17 cellular contexts compared by ENCODE assay signal in the genomic region with DNA sequence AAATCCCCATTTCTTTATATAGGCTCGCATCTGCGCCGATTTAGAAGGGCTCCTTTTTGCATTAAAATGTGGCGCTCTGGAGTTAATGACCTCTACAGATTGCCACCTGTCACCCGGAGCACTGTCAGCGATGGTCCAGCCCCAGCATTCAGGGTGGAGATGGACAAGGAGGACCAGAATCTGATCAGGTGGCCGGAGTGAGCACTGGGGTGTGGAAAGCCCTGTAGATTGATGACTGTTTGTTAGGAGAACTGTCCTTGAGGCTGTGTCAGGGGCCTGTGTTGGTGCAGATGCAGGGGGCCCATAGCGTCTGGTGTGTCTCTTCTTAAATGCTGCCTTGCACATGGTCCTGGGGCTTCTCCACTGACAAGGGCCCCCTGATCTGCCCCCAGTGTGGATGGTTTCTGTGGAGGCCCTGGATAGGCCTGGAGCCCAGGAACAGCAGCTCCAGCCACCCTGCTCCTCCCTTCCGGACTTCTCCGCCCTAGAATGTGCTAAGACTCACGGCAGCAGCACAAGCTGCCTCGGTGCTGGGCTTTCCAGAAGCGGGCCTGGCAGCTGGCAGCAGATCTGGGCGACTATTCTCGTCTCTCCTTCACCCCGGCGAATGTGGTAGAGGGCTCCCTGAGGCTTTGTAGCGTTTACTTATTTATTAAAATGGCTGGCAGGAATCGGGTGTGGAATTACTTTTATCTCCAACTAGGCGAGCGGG.
"Had no signal": no experiment of that assay in that cellular context is flagged by ENCODE, and none has a peak within 500 bp of the region (broad histone marks: within the 10 kb centered on the region; RNA-seq: fewer than 3 reads in every experiment).

No MANE protein-coding gene starts in this region.

- H3K4me3 Mint-ChIP-seq: activated naive CD4-positive, alpha-beta T cell treated with anti-CD3 and anti-CD28 coated beads, Interleukin-2, amount 10 ng/mL, durations not matched to agents 7 days and 5 days; activated T-cell treated with anti-CD3 and anti-CD28 coated beads, Interleukin-2, amount 50 U/mL, for 4 hours; naive thymus-derived CD4-positive, alpha-beta T cell; stimulated activated naive B cell treated with anti-CD40 and anti-IgM and Interleukin-4, amounts not matched to agents 10 μg/mL and 1 μg/mL and 100 μg/mL, for 72 hours had no signal

- H2AFZ ChIP-seq: parathyroid adenoma had no signal

- H3K4me1 Mint-ChIP-seq: activated naive CD4-positive, alpha-beta T cell treated with anti-CD3 and anti-CD28 coated beads, Interleukin-2, amount 10 ng/mL, durations not matched to agents 7 days and 5 days had no signal

- H3K4me1 ChIP-seq: parathyroid adenoma had no signal

- H3K27ac Mint-ChIP-seq: activated naive CD4-positive, alpha-beta T cell treated with anti-CD3 and anti-CD28 coated beads, Interleukin-2, amount 10 ng/mL, durations not matched to agents 7 days and 5 days; naive thymus-derived CD4-positive, alpha-beta T cell; stimulated activated naive B cell treated with anti-CD40 and anti-IgM and Interleukin-4, amounts not matched to agents 10 μg/mL and 1 μg/mL and 100 μg/mL, for 72 hours had no signal

- H3K9me3 Mint-ChIP-seq: activated naive CD4-positive, alpha-beta T cell treated with anti-CD3 and anti-CD28 coated beads, Interleukin-2, amount 10 ng/mL, durations not matched to agents 7 days and 5 days; activated T-cell treated with anti-CD3 and anti-CD28 coated beads, Interleukin-2, amount 50 U/mL, for 4 hours; stimulated activated naive B cell treated with anti-CD40 and anti-IgM and Interleukin-4, amounts not matched to agents 10 μg/mL and 1 μg/mL and 100 μg/mL, for 72 hours had no signal

- H3K79me2 ChIP-seq: parathyroid adenoma had no signal

- H3K9ac ChIP-seq: parathyroid adenoma had no signal

- H3K36me3 Mint-ChIP-seq: activated naive CD4-positive, alpha-beta T cell treated with anti-CD3 and anti-CD28 coated beads, Interleukin-2, amount 10 ng/mL, durations not matched to agents 7 days and 5 days; naive thymus-derived CD4-positive, alpha-beta T cell; stimulated activated naive B cell treated with anti-CD40 and anti-IgM and Interleukin-4, amounts not matched to agents 10 μg/mL and 1 μg/mL and 100 μg/mL, for 72 hours had no signal

- H3K4me3 ChIP-seq: right lobe of liver, smooth muscle cell had no signal

- H3K9me3 ChIP-seq: neutrophil, right lobe of liver had no signal

- ATAC-seq: activated T-cell treated with anti-CD3 and anti-CD28 coated beads, Interleukin-2, amount 50 U/mL, for 4 hours; left lobe of liver; naive thymus-derived CD4-positive, alpha-beta T cell; right lobe of liver; stimulated activated naive B cell treated with anti-CD40 and anti-IgM and Interleukin-4, amounts not matched to agents 10 μg/mL and 1 μg/mL and 100 μg/mL, for 72 hours had no signal

- DNase-seq: activated CD4-positive, alpha-beta T cell treated with anti-CD3 and anti-CD28 coated beads for 1 hour; activated CD4-positive, alpha-beta T cell treated with anti-CD3 and anti-CD28 coated beads, Interleukin-2, amount 50 U/mL, for 4 hours; activated CD8-positive, alpha-beta memory T cell treated with anti-CD3 and anti-CD28 coated beads, Interleukin-2, amount 50 U/mL, for 48 hours; activated naive CD4-positive, alpha-beta T cell treated with anti-CD3 and anti-CD28 coated beads, Interleukin-2, amount 10 ng/mL, durations not matched to agents 7 days and 5 days; activated T-cell treated with anti-CD3 and anti-CD28 coated beads, Interleukin-2, amount 50 U/mL, for 4 hours; cerebellar nuclear complex; cortex of kidney; stimulated activated CD4-positive, alpha-beta T cell treated with anti-CD3 and anti-CD28 coated beads, Interleukin-2, amount 100 ng/mL, for 48 hours; stimulated activated CD8-positive, alpha-beta memory T cell treated with anti-CD3 and anti-CD28 coated beads, Interleukin-4, amount 100 ng/mL, for 48 hours; stimulated activated naive B cell treated with anti-CD40 and anti-IgM and Interleukin-4, amounts not matched to agents 10 μg/mL and 1 μg/mL and 100 μg/mL, for 72 hours had no signal

- H3K4me2 ChIP-seq: smooth muscle cell had no signal

- H3K27ac ChIP-seq: neutrophil, parathyroid adenoma, right lobe of liver, VCaP had no signal

- H3K36me3 ChIP-seq: neutrophil, right lobe of liver had no signal
